ENCODE assay signal across 8 cellular contexts in the genomic region with DNA sequence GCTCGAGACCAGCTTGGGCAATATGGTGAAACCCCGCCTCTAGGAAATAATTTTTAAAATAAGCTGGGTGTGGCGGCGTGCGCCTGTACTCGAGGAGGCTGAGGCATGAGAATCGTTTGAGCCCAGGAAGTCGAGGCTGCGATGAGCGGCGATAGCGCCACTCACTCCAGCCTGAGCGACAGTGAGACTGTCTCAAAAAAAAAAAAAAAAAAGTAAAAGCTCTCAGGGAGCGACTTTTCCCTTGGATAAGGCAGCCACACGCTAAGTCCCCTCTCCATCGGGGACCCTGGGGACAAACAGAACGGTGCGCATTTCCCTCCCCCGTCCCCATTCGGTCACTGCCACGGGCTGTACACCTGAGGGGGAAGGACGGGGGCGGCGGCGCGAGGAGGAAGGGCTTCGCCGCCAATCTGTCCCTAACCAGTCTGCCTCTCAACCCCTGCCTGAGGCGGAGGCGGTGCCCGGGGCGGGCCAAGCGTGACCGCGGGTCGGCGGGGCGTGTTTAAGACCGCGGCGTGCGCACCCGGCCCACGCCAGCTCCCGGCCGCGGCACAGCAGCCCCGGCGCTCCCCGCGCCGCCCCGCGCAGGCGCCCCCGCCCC. TPM values are rescaled to one million over a fixed set of nuclear protein-coding genes. Genes with fewer than 3 reads are reported as not detected.
DNase-seq lines count a peak whose midpoint lies in the region; ATAC-seq and TF ChIP-seq lines count a peak whose summit lies in the region.

A gene (plus strand): TSS at position 531 of the 601 bp plus-strand sequence. CDS start 107 bp downstream, outside the sequence.

- no peaks in the 10 kb centered on the region for H3K79me2 ChIP-seq in GM23338 (replicated peaks; ENCODE audit: insufficient read depth)

- no peaks in the 10 kb centered on the region for H3K9me3 Mint-ChIP-seq in GM23338

- no peaks in the 10 kb centered on the region for H4K20me1 ChIP-seq in GM23338 (replicated peaks; ENCODE audit: insufficient read depth)

- peak within 1 kb of the TSS; percentile 99 for H2AFZ ChIP-seq in GM23338

- no peak within 1 kb of the TSS for H3K27ac Mint-ChIP-seq in GM23338

- H3K27ac ChIP-seq in GM23338 (ENCODE audit: low read depth) (no peak within 1 kb of the TSS), liver (ENCODE audit: low read depth in 1 of 2, low read length in 2 of 2) (peak within 1 kb of the TSS; percentile 61 to 75)

- H3K4me1 Mint-ChIP-seq in GM23338 = peaks cover 3% of the 10 kb centered on the region

- TF ChIP-seq RAD21 in liver (IDR thresholded peaks at IDR 0.05) = no peak

- H3K27me3 ChIP-seq in GM23338 (ENCODE audit: insufficient read depth) (peaks cover 45% of the 10 kb centered on the region), liver (ENCODE audit: control insufficient read depth in 4 of 4, insufficient read depth in 4 of 4, low read length in 3 of 4) (no peaks in the 10 kb centered on the region)

- H3K4me2 ChIP-seq in GM23338 = peak within 1 kb of the TSS; percentile 95

- WGBS in liver = 5% methylated on average over 56 of the region's 56 CpGs

- TF ChIP-seq CTCF in GM23338 (conservative IDR thresholded peaks at IDR 0.05; ENCODE audit: low read depth in 2 of 2) = no peak
- no peak for TF ChIP-seq CTCF in liver (IDR thresholded peaks at IDR 0.05; ENCODE audit: low read depth, low read length, missing input control)

- peak within 1 kb of the TSS; percentile 48 to 88 for H3K9ac ChIP-seq in liver (ENCODE audit: low read depth in 1 of 2, low read length in 2 of 2)

- no peaks in the 10 kb centered on the region for H3K9me2 ChIP-seq in GM23338 (ENCODE audit: insufficient read depth)

- H3K27me3 Mint-ChIP-seq in GM23338 (ENCODE audit: insufficient read depth, low read depth, poor library complexity) = peaks cover 28% of the 10 kb centered on the region

- H3K4me1 ChIP-seq in GM23338 (ENCODE audit: insufficient read depth) = peaks cover 6% of the 10 kb centered on the region; the same call in 1 of the 2 replicates
- peaks cover 0 to 18% (median 3%) of the 10 kb centered on the region in 4 donors for H3K4me1 ChIP-seq in liver (ENCODE audit: control insufficient read depth in 4 of 4, insufficient read depth in 4 of 4, low read length in 3 of 4)

- H3K9me3 ChIP-seq in liver (ENCODE audit: control insufficient read depth in 4 of 4, low read length in 3 of 4) = no peaks in the 10 kb centered on the region

- peak within 1 kb of the TSS; percentile 68 for H3K4me3 ChIP-seq in GM23338
- H3K4me3 ChIP-seq in liver (ENCODE audit: low read depth in 1 of 3, low read length in 3 of 3) = peak within 1 kb of the TSS; percentile 75 to 89 (median 83)

- peak; percentile 78 for DNase-seq in EL
- DNase-seq in GM23338 (ENCODE audit: low spot score) = peak; percentile 45
- peak; percentile 51 for DNase-seq in NCI-H1105 treated with DMSO at 0.1 percent for 48 hours (lab: John Stamatoyannopoulos, UW)
- peak; percentile 58 for DNase-seq in activated CD4-positive, alpha-beta T cell treated with anti-CD3 and anti-CD28 coated beads, Interleukin-2, amount 50 U/mL, for 1 hour
- DNase-seq in dermis blood vessel endothelial cell = peak; percentile 86
- DNase-seq in stimulated activated CD4-positive, alpha-beta T cell treated with anti-CD3 and anti-CD28 coated beads, Interleukin-4, amount 100 ng/mL, for 4 hours = peak; percentile 66 to 74
- DNase-seq in cerebellar nuclear complex (lab: John Stamatoyannopoulos, UW) = no peak

- H3K36me3 ChIP-seq in GM23338 (ENCODE audit: insufficient read depth) = no peaks in the 10 kb centered on the region
- no peaks in the 10 kb centered on the region for H3K36me3 ChIP-seq in liver (ENCODE audit: control insufficient read depth in 4 of 4, insufficient read depth in 3 of 4, low read depth in 1 of 4, low read length in 3 of 4)

- peak within 1 kb of the TSS; percentile 75 for H3K4me3 Mint-ChIP-seq in GM23338

- no peaks in the 10 kb centered on the region for H3K36me3 Mint-ChIP-seq in GM23338 (ENCODE audit: low read depth)

- ATAC-seq in GM23338 = peak; percentile 36

- H3F3A ChIP-seq in GM23338 (replicated peaks; ENCODE audit: low read depth) = no peaks in the 10 kb centered on the region

TF ChIP-seq in GM23338, 12 proteins besides CTCF, POLR2A, EP300 and RAD21 (continues in another document):
- no peak for TF ChIP-seq NANOG (IDR thresholded peaks at IDR 0.05; ENCODE audit: borderline replicate concordance)

TF ChIP-seq in liver, 16 proteins besides CTCF, POLR2A, EP300 and RAD21:
- no peak for TF ChIP-seq EGR1 (IDR thresholded peaks at IDR 0.05; ENCODE audit: low read depth in 2 of 2)
- TF ChIP-seq FOXA1 (IDR thresholded peaks at IDR 0.05) = no peak
- TF ChIP-seq SP1 (IDR thresholded peaks at IDR 0.05) = no peak
TF ChIP-seq in liver: peak in this region for 0.

RNA-seq across cellular contexts. Expression of the gene that starts here (rescaled TPM):
- total RNA-seq in GM23338 (2014; rRNA removed; shearing (Covaris generic)) = 0.35 and 1.3 TPM in 2 replicates
- 0.23 and 0.64 TPM in 2 replicates for polyA plus RNA-seq in GM23338 (2016; fragmentation: Nextera tagmentation; extraction: Ambion mirVana)
- 26.0 and 29.2 TPM in 2 replicates for total RNA-seq in dermis blood vessel endothelial cell
- total RNA-seq in liver = 10 to 100 TPM in 1 of 2 donors, 1 to 10 TPM in 1; 2.8 to 50.2 TPM
- 1 to 10 TPM; 2.1 to 5.6 TPM for polyA plus RNA-seq in liver

Comparison
In these comparisons a context has a peak if more than half of its experiments do, and no peak if none do; other contexts are left out.
1. DNase-seq: peak in EL (single experiment), GM23338 (single experiment), NCI-H1105 treated with DMSO at 0.1 percent for 48 hours (single experiment), activated CD4-positive, alpha-beta T cell treated with anti-CD3 and anti-CD28 coated beads, Interleukin-2, amount 50 U/mL, for 1 hour (single experiment), dermis blood vessel endothelial cell (single experiment) and stimulated activated CD4-positive, alpha-beta T cell treated with anti-CD3 and anti-CD28 coated beads, Interleukin-4, amount 100 ng/mL, for 4 hours (2 of 2); none in cerebellar nuclear complex (0 of 2).